In the genomic region with DNA sequence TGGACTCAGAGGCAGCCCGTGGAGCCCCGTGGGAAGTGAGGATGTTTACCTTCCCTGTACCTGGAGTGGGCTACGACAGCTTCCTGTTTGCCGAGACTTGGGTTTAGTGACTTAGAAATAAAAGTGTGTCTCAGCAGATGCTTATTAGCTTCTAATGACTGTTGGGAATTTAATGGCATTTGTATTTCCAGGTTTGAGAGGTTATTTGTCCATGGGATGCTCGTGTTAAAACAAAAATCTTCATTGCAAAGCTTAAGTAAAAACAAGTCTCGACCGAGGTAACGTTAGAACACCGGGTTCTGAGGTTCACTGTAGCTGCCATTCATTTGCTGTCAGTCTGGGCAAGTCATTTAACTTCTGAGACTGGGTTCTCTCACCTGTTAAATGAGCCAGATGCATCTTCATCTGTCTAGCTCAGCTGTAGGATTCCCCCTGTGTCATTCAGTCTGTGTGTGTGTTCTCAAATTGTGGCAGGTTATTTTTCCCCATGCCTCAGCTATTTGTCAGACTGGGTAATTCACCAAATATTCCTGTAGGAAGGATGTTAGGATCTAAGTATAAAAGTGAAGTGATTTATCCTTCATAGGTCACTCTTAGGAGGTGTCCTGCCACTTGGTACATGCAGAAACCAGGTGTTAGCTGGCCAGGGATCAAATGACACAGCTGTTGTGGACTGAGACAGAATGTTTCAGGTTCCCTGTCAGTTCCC, we compare ENCODE assay signal across 8 cellular contexts. TPM values are rescaled to one million over a fixed set of nuclear protein-coding genes. Genes with fewer than 3 reads are reported as not detected.
DNase-seq lines count a peak whose midpoint lies in the region; ATAC-seq lines count a peak whose summit lies in the region.

No MANE protein-coding gene starts in this region.

- DNase-seq in activated T-cell treated with anti-CD3 and anti-CD28 coated beads, Interleukin-2, amount 50 U/mL, for 4 hours, result no peak
- DNase-seq in activated T-cell treated with anti-CD3 and anti-CD28 coated beads for 4 hours (no peak), NCI-H446 treated with DMSO at 0.1 percent for 48 hours (lab: John Stamatoyannopoulos, UW) (no peak), NCI-H524 treated with DMSO at 0.1 percent for 48 hours (lab: John Stamatoyannopoulos, UW) (no peak)
- no peak for DNase-seq in activated naive CD8-positive, alpha-beta T cell treated with anti-CD3 and anti-CD28 coated beads, Interleukin-2, amount 50 U/mL, for 24 hours

- peak; percentile 33 to 35 for ATAC-seq in activated T-cell treated with anti-CD3 and anti-CD28 coated beads, Interleukin-2, amount 50 U/mL, for 4 hours
- peak; percentile 32 for ATAC-seq in HG03520 (IDR thresholded peaks at IDR 0.05; ENCODE audit: unreplicated experiment)
- ATAC-seq in activated naive CD8-positive, alpha-beta T cell treated with anti-CD3 and anti-CD28 coated beads, Interleukin-2, amount 50 U/mL, for 24 hours, result no peak

- H3K4me3 Mint-ChIP-seq in activated T-cell treated with anti-CD3 and anti-CD28 coated beads, Interleukin-2, amount 50 U/mL, for 4 hours, result peak overlapping the region; percentile 91
- peak overlapping the region; percentile 90 for H3K4me3 Mint-ChIP-seq in activated naive CD8-positive, alpha-beta T cell treated with anti-CD3 and anti-CD28 coated beads, Interleukin-2, amount 50 U/mL, for 24 hours

- peaks cover 19% of the 10 kb centered on the region for H3K36me3 Mint-ChIP-seq in activated T-cell treated with anti-CD3 and anti-CD28 coated beads, Interleukin-2, amount 50 U/mL, for 4 hours (ENCODE audit: insufficient read depth)
- peaks cover 26% of the 10 kb centered on the region for H3K36me3 Mint-ChIP-seq in activated naive CD8-positive, alpha-beta T cell treated with anti-CD3 and anti-CD28 coated beads, Interleukin-2, amount 50 U/mL, for 24 hours (ENCODE audit: low read depth)

- H3K27ac ChIP-seq in layer of hippocampus (ENCODE audit: low read depth, low read length) (peak overlapping the region; percentile 82), temporal lobe (ENCODE audit: low read depth, low read length) (peak overlapping the region; percentile 73)

- no peaks in the 10 kb centered on the region for H3K27me3 Mint-ChIP-seq in activated T-cell treated with anti-CD3 and anti-CD28 coated beads, Interleukin-2, amount 50 U/mL, for 4 hours (ENCODE audit: low read depth)
- no peaks in the 10 kb centered on the region for H3K27me3 Mint-ChIP-seq in activated naive CD8-positive, alpha-beta T cell treated with anti-CD3 and anti-CD28 coated beads, Interleukin-2, amount 50 U/mL, for 24 hours

- peaks cover 22% of the 10 kb centered on the region for H3K4me1 Mint-ChIP-seq in activated T-cell treated with anti-CD3 and anti-CD28 coated beads, Interleukin-2, amount 50 U/mL, for 4 hours (ENCODE audit: low read depth)
- H3K4me1 Mint-ChIP-seq in activated naive CD8-positive, alpha-beta T cell treated with anti-CD3 and anti-CD28 coated beads, Interleukin-2, amount 50 U/mL, for 24 hours, result peaks cover 27% of the 10 kb centered on the region

- no peaks in the 10 kb centered on the region for H3K9me3 Mint-ChIP-seq in activated T-cell treated with anti-CD3 and anti-CD28 coated beads, Interleukin-2, amount 50 U/mL, for 4 hours
- no peaks in the 10 kb centered on the region for H3K9me3 Mint-ChIP-seq in activated naive CD8-positive, alpha-beta T cell treated with anti-CD3 and anti-CD28 coated beads, Interleukin-2, amount 50 U/mL, for 24 hours

- H3K27ac Mint-ChIP-seq in activated naive CD8-positive, alpha-beta T cell treated with anti-CD3 and anti-CD28 coated beads, Interleukin-2, amount 50 U/mL, for 24 hours, result peak overlapping the region; percentile 87

- H3K27me3 ChIP-seq in layer of hippocampus (ENCODE audit: control insufficient read depth, insufficient read depth, low read length), result no peaks in the 10 kb centered on the region

RNA-seq across cellular contexts. Expression of a gene that starts 0.8 kb away (rescaled TPM):
- total RNA-seq in activated T-cell treated with anti-CD3 and anti-CD28 coated beads, Interleukin-2, amount 50 U/mL, for 4 hours, result 10 to 100 TPM; 53.8 to 61.9 (median 57.2) TPM
- 55.6 TPM for total RNA-seq in temporal lobe

RNA-seq across cellular contexts. Expression of a gene that starts 22.6 kb away (rescaled TPM):
- total RNA-seq in activated T-cell treated with anti-CD3 and anti-CD28 coated beads, Interleukin-2, amount 50 U/mL, for 4 hours, result 100 to 1,000 TPM; 124 to 148 (median 141) TPM
- 39.1 TPM for total RNA-seq in temporal lobe

RNA-seq across cellular contexts. Expression of a gene that starts 54.9 kb away (rescaled TPM):
- 100 to 1,000 TPM in 2 of 3 donors, 10 to 100 TPM in 1; 93.4 to 134 (median 108) TPM for total RNA-seq in activated T-cell treated with anti-CD3 and anti-CD28 coated beads, Interleukin-2, amount 50 U/mL, for 4 hours
- 9.8 TPM for total RNA-seq in temporal lobe
